14 cellular contexts compared by ENCODE assay signal in genomic region chr18:10900435-10900834, GRCh38.
DNase-seq lines count a peak whose midpoint lies in the region; FAIRE-seq lines count a peak whose summit lies in the region.
"Had no signal": no experiment of that assay in that cellular context is flagged by ENCODE, and none has a peak within 500 bp of the region (broad histone marks: within the 10 kb centered on the region; RNA-seq: fewer than 3 reads in every experiment).

No MANE protein-coding gene starts in this region.

- no peak for DNase-seq in GM18507 (ENCODE audit: extremely low spot score, insufficient read length, low read depth)
- peak; percentile 38 for DNase-seq in HuH-7.5 (ENCODE audit: low spot score)
- DNase-seq in kidney tubule cell (ENCODE audit: low spot score) = peak; percentile 6
- no peak for DNase-seq in stimulated activated naive CD4-positive, alpha-beta T cell (lab: John Stamatoyannopoulos, UW)
- DNase-seq in effector CD4-positive, alpha-beta T cell = no peak
- DNase-seq in medulla oblongata (ENCODE audit: extremely low spot score) = no peak
- no peak for DNase-seq in NCI-H1092 treated with DMSO at 0.1 percent for 48 hours (lab: John Stamatoyannopoulos, UW)
- DNase-seq: BE2C; CD4-positive, alpha-beta memory T cell; DND-41; GDM1; KBM-7 had no signal

- FAIRE-seq in GM18507 (lab: Jason Lieb, UNC) = peak; percentile 5
- FAIRE-seq: A204.1, H54 had no signal

Comparison
In these comparisons a context has a peak if more than half of its experiments do, and no peak if none do; other contexts are left out.
1. DNase-seq: peak in HuH-7.5 (single experiment) and kidney tubule cell (single experiment); none in GM18507 (single experiment), stimulated activated naive CD4-positive, alpha-beta T cell (0 of 6), effector CD4-positive, alpha-beta T cell (single experiment), medulla oblongata (single experiment) and NCI-H1092 treated with DMSO at 0.1 percent for 48 hours (single experiment).